1 cellular context compared by ENCODE assay signal in the genomic region with DNA sequence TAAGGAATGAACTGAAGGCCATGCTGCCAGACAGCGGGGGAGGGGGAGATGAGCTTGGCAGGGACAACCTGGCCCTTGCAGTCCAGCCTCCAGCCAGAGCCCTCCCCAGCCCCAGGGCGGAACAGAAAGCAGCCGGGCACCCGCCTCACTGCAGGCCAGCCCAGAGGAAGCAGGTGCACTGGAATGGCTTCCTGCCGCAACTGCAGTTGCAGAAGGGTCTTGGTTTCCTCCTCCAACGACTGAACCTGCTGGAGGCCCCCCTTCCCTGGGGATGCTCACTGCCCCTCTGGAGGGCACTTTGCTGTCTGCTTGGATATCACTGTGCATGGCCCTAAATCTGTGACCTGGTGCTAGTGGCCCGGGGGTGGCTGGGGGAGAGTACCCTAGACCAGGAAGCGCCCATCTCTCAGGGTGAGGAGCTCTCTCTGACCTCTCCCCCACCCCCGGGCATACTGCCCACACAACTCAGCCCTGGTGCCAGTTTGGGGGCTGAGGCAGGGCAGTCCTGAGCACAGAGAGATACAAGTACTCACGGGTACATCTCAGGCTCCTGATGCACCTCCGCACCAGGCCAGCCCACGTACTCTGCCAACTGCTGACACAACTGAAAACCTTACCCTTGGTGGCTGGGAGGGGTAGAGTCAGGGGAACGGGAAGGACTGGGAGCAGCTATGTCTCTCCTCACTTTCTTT.
TF ChIP-seq lines count a peak whose summit lies in the region.

No MANE protein-coding gene starts in this region.

TF ChIP-seq in WTC11, 78 proteins besides CTCF, POLR2A, EP300 and RAD21 (continued from another document):
- TF ChIP-seq AR (CRISPR knock-in tag; IDR thresholded peaks at IDR 0.05) (no peak), GRHL2 (CRISPR knock-in tag; IDR thresholded peaks at IDR 0.05; ENCODE audit: insufficient replicate concordance, severe bottlenecking) (no peak)
- TF ChIP-seq, protein P1, sequence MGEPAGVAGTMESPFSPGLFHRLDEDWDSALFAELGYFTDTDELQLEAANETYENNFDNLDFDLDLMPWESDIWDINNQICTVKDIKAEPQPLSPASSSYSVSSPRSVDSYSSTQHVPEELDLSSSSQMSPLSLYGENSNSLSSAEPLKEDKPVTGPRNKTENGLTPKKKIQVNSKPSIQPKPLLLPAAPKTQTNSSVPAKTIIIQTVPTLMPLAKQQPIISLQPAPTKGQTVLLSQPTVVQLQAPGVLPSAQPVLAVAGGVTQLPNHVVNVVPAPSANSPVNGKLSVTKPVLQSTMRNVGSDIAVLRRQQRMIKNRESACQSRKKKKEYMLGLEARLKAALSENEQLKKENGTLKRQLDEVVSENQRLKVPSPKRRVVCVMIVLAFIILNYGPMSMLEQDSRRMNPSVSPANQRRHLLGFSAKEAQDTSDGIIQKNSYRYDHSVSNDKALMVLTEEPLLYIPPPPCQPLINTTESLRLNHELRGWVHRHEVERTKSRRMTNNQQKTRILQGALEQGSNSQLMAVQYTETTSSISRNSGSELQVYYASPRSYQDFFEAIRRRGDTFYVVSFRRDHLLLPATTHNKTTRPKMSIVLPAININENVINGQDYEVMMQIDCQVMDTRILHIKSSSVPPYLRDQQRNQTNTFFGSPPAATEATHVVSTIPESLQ (CRISPR knock-in tag; IDR thresholded peaks at IDR 0.05), result no peak
